13 cellular contexts compared by ENCODE assay signal in genomic region chr10:51638737-51639136, GRCh38.
"Had no signal": no experiment of that assay in that cellular context is flagged by ENCODE, and none has a peak within 500 bp of the region (broad histone marks: within the 10 kb centered on the region; RNA-seq: fewer than 3 reads in every experiment).

No MANE protein-coding gene starts in this region.

- H3K36me3 ChIP-seq: brain microvascular endothelial cell, gastrocnemius medialis, pancreas had no signal

- H3K27ac Mint-ChIP-seq: activated CD4-positive, alpha-beta T cell treated with anti-CD3 and anti-CD28 coated beads, Interleukin-2, amount 10 ng/mL, durations not matched to agents 7 days and 5 days; activated naive CD8-positive, alpha-beta T cell treated with anti-CD3 and anti-CD28 coated beads, Interleukin-2, amount 10 ng/mL, durations not matched to agents 7 days and 5 days; naive B cell had no signal

- H3K36me3 Mint-ChIP-seq: activated naive CD8-positive, alpha-beta T cell treated with anti-CD3 and anti-CD28 coated beads, Interleukin-2, amount 10 ng/mL, durations not matched to agents 7 days and 5 days; naive B cell had no signal

- H3K9me3 Mint-ChIP-seq: activated CD4-positive, alpha-beta T cell treated with anti-CD3 and anti-CD28 coated beads, Interleukin-2, amount 10 ng/mL, durations not matched to agents 7 days and 5 days; activated naive CD8-positive, alpha-beta T cell treated with anti-CD3 and anti-CD28 coated beads, Interleukin-2, amount 10 ng/mL, durations not matched to agents 7 days and 5 days had no signal

- H3K4me1 Mint-ChIP-seq: activated CD4-positive, alpha-beta T cell treated with anti-CD3 and anti-CD28 coated beads, Interleukin-2, amount 10 ng/mL, durations not matched to agents 7 days and 5 days; activated naive CD8-positive, alpha-beta T cell treated with anti-CD3 and anti-CD28 coated beads, Interleukin-2, amount 10 ng/mL, durations not matched to agents 7 days and 5 days; naive B cell had no signal

- H3K9me3 ChIP-seq: gastrocnemius medialis, pancreas had no signal

- H3K27me3 Mint-ChIP-seq: naive B cell had no signal

- H3K27ac ChIP-seq: brain microvascular endothelial cell, gastrocnemius medialis, pancreas had no signal

- ATAC-seq: gastrocnemius medialis, left colon, pancreas had no signal

- H3K27me3 ChIP-seq: brain microvascular endothelial cell, gastrocnemius medialis, pancreas had no signal

- H3K4me3 Mint-ChIP-seq: activated CD4-positive, alpha-beta T cell treated with anti-CD3 and anti-CD28 coated beads, Interleukin-2, amount 10 ng/mL, durations not matched to agents 7 days and 5 days; activated naive CD8-positive, alpha-beta T cell treated with anti-CD3 and anti-CD28 coated beads, Interleukin-2, amount 10 ng/mL, durations not matched to agents 7 days and 5 days; naive B cell had no signal

- H3K4me3 ChIP-seq: gastrocnemius medialis, pancreas had no signal

- DNase-seq: activated CD4-positive, alpha-beta T cell treated with anti-CD3 and anti-CD28 coated beads, Interleukin-2, amount 10 ng/mL, durations not matched to agents 7 days and 5 days; activated CD8-positive, alpha-beta memory T cell treated with anti-CD3 and anti-CD28 coated beads for 24 hours; activated gamma-delta T cell treated with Interleukin-2 at 50 U/mL for 16 hours; activated naive CD8-positive, alpha-beta T cell treated with anti-CD3 and anti-CD28 coated beads, Interleukin-2, amount 10 ng/mL, durations not matched to agents 7 days and 5 days; anterior cingulate cortex; brain microvascular endothelial cell; effector CD8-positive, alpha-beta T cell; gastrocnemius medialis; left colon; naive B cell; pancreas; stimulated activated naive CD4-positive, alpha-beta T cell treated with Interleukin-2 at 50 U/mL for 16 hours; trophoblast cell had no signal
